In genomic region chr1:185694081-185694480, GRCh38 we compare ENCODE assay signal across 8 cellular contexts. TPM values are rescaled to one million over a fixed set of nuclear protein-coding genes. Genes with fewer than 3 reads are reported as not detected.
DNase-seq lines count a peak whose midpoint lies in the region; ATAC-seq and TF ChIP-seq lines count a peak whose summit lies in the region.

No MANE protein-coding gene starts in this region.

- TF ChIP-seq EP300 in SK-N-SH (IDR thresholded peaks at IDR 0.05; ENCODE audit: borderline replicate concordance in 1 of 2, low read depth in 1 of 2, low read length in 1 of 2) = no peak

- H3K4me3 Mint-ChIP-seq in dendritic cell treated with granulocyte-macrophage colony-stimulating factor and Interleukin-4, amounts not matched to agents 40 ng/mL and 50 ng/mL, for 4 days = peak overlapping the region; percentile 34

- H3K4me1 ChIP-seq in psoas muscle = no peaks in the 10 kb centered on the region
- H3K4me1 ChIP-seq in SK-N-SH (ENCODE audit: control insufficient read depth in 1 of 2, insufficient read depth in 2 of 2, low read depth in 1 of 2, low read length in 1 of 2) = peaks cover 0 to 26% of the 10 kb centered on the region in 2 experiments; a peak in 2 of 4 replicates

- H3K9ac ChIP-seq in SK-N-SH = no peak overlapping the region

- peaks cover 13% of the 10 kb centered on the region for H3K4me1 Mint-ChIP-seq in dendritic cell treated with granulocyte-macrophage colony-stimulating factor and Interleukin-4, amounts not matched to agents 40 ng/mL and 50 ng/mL, for 4 days (ENCODE audit: low read depth)

- no peak overlapping the region for H2AFZ ChIP-seq in SK-N-SH (ENCODE audit: low read depth)

- H3K4me2 ChIP-seq in SK-N-SH = no peak overlapping the region

- H3K4me3 ChIP-seq in psoas muscle (peak overlapping the region; percentile 19), SK-N-SH (ENCODE audit: low read depth in 2 of 2, low read length in 1 of 2) (no peak overlapping the region)

- DNase-seq in MV-4-11 (lab: John Stamatoyannopoulos, UW) = peak; percentile 90
- DNase-seq in psoas muscle = no peak
- no peak for DNase-seq in AG08395 (ENCODE audit: low spot score)
- DNase-seq in SK-N-SH = no peak
- no peak for DNase-seq in islet precursor cell

- peaks cover 11% of the 10 kb centered on the region for H3K9me3 Mint-ChIP-seq in dendritic cell treated with granulocyte-macrophage colony-stimulating factor and Interleukin-4, amounts not matched to agents 40 ng/mL and 50 ng/mL, for 4 days

- POLR2A ChIA-PET in SK-N-SH (lab: Yijun Ruan, JAX) = no interaction called here

- H3K36me3 Mint-ChIP-seq in dendritic cell treated with granulocyte-macrophage colony-stimulating factor and Interleukin-4, amounts not matched to agents 40 ng/mL and 50 ng/mL, for 4 days (ENCODE audit: low read depth) = peaks cover 12% of the 10 kb centered on the region

- H3K9me3 ChIP-seq in psoas muscle = no peaks in the 10 kb centered on the region
- H3K9me3 ChIP-seq in SK-N-SH = no peaks in the 10 kb centered on the region

- TF ChIP-seq CTCF in psoas muscle (IDR thresholded peaks at IDR 0.05) (no peak), SK-N-SH (IDR thresholded peaks at IDR 0.05) (no peak)

- ATAC-seq in GM18508 (IDR thresholded peaks at IDR 0.05; ENCODE audit: insufficient read depth, unreplicated experiment) = peak; percentile 72
- peak; percentile 93 for ATAC-seq in GM21717 (IDR thresholded peaks at IDR 0.05; ENCODE audit: unreplicated experiment)
- no peak for ATAC-seq in psoas muscle

- intact Hi-C loops in dendritic cell treated with granulocyte-macrophage colony-stimulating factor and Interleukin-4, amounts not matched to agents 40 ng/mL and 50 ng/mL, for 4 days (cut with micrococcal nuclease) = no loop called here
- intact Hi-C loops in psoas muscle (cut with DNase I) = no loop called here

- no peak for TF ChIP-seq RAD21 in SK-N-SH (IDR thresholded peaks at IDR 0.05; ENCODE audit: low read length)

- H3K9me2 ChIP-seq in SK-N-SH = no peaks in the 10 kb centered on the region

- 43 to 60% (median 52%) methylated on average over 8 of the region's 8 CpGs for WGBS in psoas muscle, 3 donors
- WGBS in SK-N-SH (ENCODE audit: low lambda C conversion rate) = 56% methylated on average over 8 of the region's 8 CpGs

- CTCF ChIA-PET in SK-N-SH (lab: Yijun Ruan, JAX) = interaction anchor here (1.1 to 1.5 kb wide), 3 partner anchors 13 to 887 kb away, joined by 4 to 7 read pairs (median 5); no protein-coding TSS in a partner anchor

- no peaks in the 10 kb centered on the region for H3K36me3 ChIP-seq in psoas muscle (ENCODE audit: insufficient read depth in 1 of 2, low read depth in 1 of 2)
- peaks cover 0 to 4% of the 10 kb centered on the region in 2 experiments for H3K36me3 ChIP-seq in SK-N-SH (replicated peaks in 1 of 2; ENCODE audit: control insufficient read depth in 1 of 2, insufficient read depth in 2 of 2, low read length in 1 of 2)

- H3K27ac ChIP-seq in psoas muscle (peak overlapping the region; percentile 43), SK-N-SH (ENCODE audit: low read depth in 2 of 2, low read length in 1 of 2) (peak overlapping the region in 1 of 2 experiments; percentile 7; a peak in 1 of 4 replicates)

- no peaks in the 10 kb centered on the region for H4K20me1 ChIP-seq in SK-N-SH (ENCODE audit: insufficient read depth)

- H3K27me3 Mint-ChIP-seq in dendritic cell treated with granulocyte-macrophage colony-stimulating factor and Interleukin-4, amounts not matched to agents 40 ng/mL and 50 ng/mL, for 4 days = peaks cover 8% of the 10 kb centered on the region

- H3K27me3 ChIP-seq in psoas muscle (ENCODE audit: insufficient read depth in 3 of 3, low read length in 2 of 3) = peaks cover 0 to 4% (median 0%) of the 10 kb centered on the region in 3 donors
- H3K27me3 ChIP-seq in SK-N-SH (ENCODE audit: insufficient read depth) = no peaks in the 10 kb centered on the region

- peaks cover 3% of the 10 kb centered on the region for H3F3A ChIP-seq in SK-N-SH (replicated peaks; ENCODE audit: insufficient read depth)

- no peaks in the 10 kb centered on the region for H3K79me2 ChIP-seq in SK-N-SH (ENCODE audit: insufficient read depth)

- peak overlapping the region; percentile 89 for H3K27ac Mint-ChIP-seq in dendritic cell treated with granulocyte-macrophage colony-stimulating factor and Interleukin-4, amounts not matched to agents 40 ng/mL and 50 ng/mL, for 4 days

TF ChIP-seq in SK-N-SH, 30 proteins besides CTCF, POLR2A, EP300 and RAD21:
- no peak for TF ChIP-seq FOXM1 (IDR thresholded peaks at IDR 0.05; ENCODE audit: low read depth)
- no peak for TF ChIP-seq RFX5 (IDR thresholded peaks at IDR 0.05; ENCODE audit: low read length)
- TF ChIP-seq RXRA (IDR thresholded peaks at IDR 0.05; ENCODE audit: borderline replicate concordance, low read depth) = no peak
- TF ChIP-seq SIN3A (IDR thresholded peaks at IDR 0.05; ENCODE audit: borderline replicate concordance, low read depth, low read length) = no peak
- TF ChIP-seq GATA2 (CRISPR knock-in tag; IDR thresholded peaks at IDR 0.05) = no peak
- no peak for TF ChIP-seq PBX3 (IDR thresholded peaks at IDR 0.05)
- TF ChIP-seq USF2 (IDR thresholded peaks at IDR 0.05; ENCODE audit: borderline replicate concordance, low read depth, low read length) = no peak
- no peak for TF ChIP-seq EZH2phosphoT487 (IDR thresholded peaks at IDR 0.05; ENCODE audit: borderline replicate concordance, low read depth)
- no peak for TF ChIP-seq ELF1 (IDR thresholded peaks at IDR 0.05)
- TF ChIP-seq MEF2A (IDR thresholded peaks at IDR 0.05; ENCODE audit: borderline replicate concordance, low read depth) = no peak
- no peak for TF ChIP-seq FOXJ3 (CRISPR knock-in tag; IDR thresholded peaks at IDR 0.05)
- TF ChIP-seq RCOR1 (IDR thresholded peaks at IDR 0.05; ENCODE audit: low read length) = no peak
- no peak for TF ChIP-seq CHD2 (IDR thresholded peaks at IDR 0.05; ENCODE audit: low read length, partially characterized antibody)
- TF ChIP-seq NFIC (IDR thresholded peaks at IDR 0.05; ENCODE audit: borderline replicate concordance) = no peak
- no peak for TF ChIP-seq POLR2AphosphoS5 (IDR thresholded peaks at IDR 0.05; ENCODE audit: low read depth, low read length)
- no peak for TF ChIP-seq GABPA (IDR thresholded peaks at IDR 0.05; ENCODE audit: low read depth)
- TF ChIP-seq TCF12 (IDR thresholded peaks at IDR 0.05) = no peak
TF ChIP-seq in SK-N-SH: peak in this region for 0.

RNA-seq across cellular contexts. Expression of gene HMCN1, which starts 40.1 kb away (rescaled TPM):
- 1 to 10 TPM; 1.7 to 6.5 (median 2.0) TPM for total RNA-seq in psoas muscle
- polyA plus RNA-seq in psoas muscle = 1 to 10 TPM; 1.3 to 2.8 (median 1.5) TPM
- polyA plus RNA-seq in SK-N-SH (2012; rRNA removed) = 59.5 and 92.6 TPM in 2 replicates
- polyA plus RNA-seq in SK-N-SH (2012; cell fraction: cytosol; rRNA removed) = 64.8 and 68.7 TPM in 2 replicates
- 64.9 and 147 TPM in 2 replicates for polyA plus RNA-seq in SK-N-SH (2012; cell fraction: nucleus; rRNA removed)

Comparison
In these comparisons a context has a peak if more than half of its experiments do, and no peak if none do; other contexts are left out.
1. ATAC-seq: peak in GM18508 (single experiment) and GM21717 (single experiment); none in psoas muscle (0 of 4).
2. RNA of gene HMCN1, which starts 40.1 kb away (polyA plus RNA-seq): 59.5 to 147 TPM in SK-N-SH; 1.3 to 2.8 TPM in psoas muscle; every median in the first group is over 10 times any median in the second.